In the genomic region with DNA sequence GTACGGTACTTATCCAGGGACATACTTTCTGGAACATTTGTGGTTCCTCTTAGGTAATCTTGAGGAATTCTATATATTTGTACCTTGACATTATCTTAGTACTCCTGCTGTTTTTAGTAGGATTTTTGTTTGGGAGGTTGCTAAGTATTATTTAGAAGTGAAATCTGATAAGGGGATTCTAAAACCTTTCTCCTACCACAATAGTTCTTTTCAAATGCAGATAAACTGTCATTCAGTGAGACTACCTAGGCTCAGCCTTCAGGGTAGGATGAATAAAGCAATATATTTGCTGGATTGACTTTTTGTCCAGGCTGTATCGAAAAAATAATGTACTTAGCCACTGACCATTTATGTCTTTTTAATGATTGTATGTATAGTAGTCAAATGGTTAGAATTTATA, we compare ENCODE assay signal across 17 cellular contexts. TPM values are rescaled to one million over a fixed set of nuclear protein-coding genes. Genes with fewer than 3 reads are reported as not detected.
DNase-seq lines count a peak whose midpoint lies in the region; TF ChIP-seq lines count a peak whose summit lies in the region.
"Had no signal": no experiment of that assay in that cellular context is flagged by ENCODE, and none has a peak within 500 bp of the region (broad histone marks: within the 10 kb centered on the region; RNA-seq: fewer than 3 reads in every experiment).

No MANE protein-coding gene starts in this region.

- no peak overlapping the region for H2BK120ac ChIP-seq in mesendoderm (ENCODE audit: low read depth, low read length)

- no peak overlapping the region for H3K4ac ChIP-seq in mesendoderm (ENCODE audit: low read depth, low read length)

- H2AK5ac ChIP-seq in mesendoderm (ENCODE audit: low read length) = no peak overlapping the region

- no peak overlapping the region for H4K5ac ChIP-seq in mesendoderm (ENCODE audit: low read length)

- no peak overlapping the region for H3K18ac ChIP-seq in mesendoderm (ENCODE audit: low read length)

- no peak overlapping the region for H2BK15ac ChIP-seq in mesendoderm (replicated peaks; ENCODE audit: low read depth)

- H3K79me1 ChIP-seq in mesendoderm (ENCODE audit: low read length) = no peaks in the 10 kb centered on the region

- H3K9me3 ChIP-seq in HUES64 (ENCODE audit: insufficient read depth, low read depth, low read length) (no peaks in the 10 kb centered on the region), iPS-18a (ENCODE audit: control insufficient read depth, low read depth, low read length) (no peaks in the 10 kb centered on the region), spleen (no peaks in the 10 kb centered on the region), SJCRH30 (replicated peaks) (no peaks in the 10 kb centered on the region)
- H3K9me3 ChIP-seq: BLaER1 had no signal

- H4K8ac ChIP-seq in mesendoderm (ENCODE audit: low read depth, low read length) = no peak overlapping the region

- no peak overlapping the region for H3K9ac ChIP-seq in HUES64 (ENCODE audit: low read depth, low read length)
- H3K9ac ChIP-seq in iPS-18a (ENCODE audit: low read length) = no peak overlapping the region
- H3K9ac ChIP-seq in mesendoderm (ENCODE audit: low read length) = no peak overlapping the region
- H3K9ac ChIP-seq: BLaER1, GM23248 had no signal

- intact Hi-C loops in spleen (cut with DNase I; ENCODE audit: low total_unique reads) = no loop called here

- peak overlapping the region; percentile 5; the same call in 1 of the 2 replicates for H3K27ac ChIP-seq in HUES64 (ENCODE audit: low read depth, low read length)
- H3K27ac ChIP-seq in iPS-18a (ENCODE audit: low read length) = no peak overlapping the region
- H3K27ac ChIP-seq in mesendoderm (ENCODE audit: low read depth, low read length) = no peak overlapping the region
- H3K27ac ChIP-seq in spleen = no peak overlapping the region
- no peak overlapping the region for H3K27ac ChIP-seq in SJCRH30
- H3K27ac ChIP-seq: BLaER1, GM23248, HL-60 had no signal

- DNase-seq in H7 (peak; percentile 13), mesendoderm (peak; percentile 69), spleen (no peak), SJCRH30 (no peak), Ammon's horn (ENCODE audit: low spot score) (no peak), NCI-H146 (lab: John Stamatoyannopoulos, UW) (no peak)
- DNase-seq: AML-193; CD4-positive, alpha-beta memory T cell; DMS153; DMS79; GDM1; GM23248; HFFc6 had no signal

- no peaks in the 10 kb centered on the region for H3K36me3 ChIP-seq in H7 (replicated peaks; ENCODE audit: control insufficient read depth, insufficient read depth, low read length)
- H3K36me3 ChIP-seq in HUES64 (ENCODE audit: insufficient read depth, low read length) = no peaks in the 10 kb centered on the region
- no peaks in the 10 kb centered on the region for H3K36me3 ChIP-seq in iPS-18a (ENCODE audit: control insufficient read depth, low read depth, low read length)
- H3K36me3 ChIP-seq in mesendoderm (ENCODE audit: control insufficient read depth, insufficient read depth, low read length) = no peaks in the 10 kb centered on the region
- H3K36me3 ChIP-seq in spleen = no peaks in the 10 kb centered on the region
- no peaks in the 10 kb centered on the region for H3K36me3 ChIP-seq in SJCRH30
- H3K36me3 ChIP-seq: BLaER1 had no signal

- H3K27me3 ChIP-seq in H7 (ENCODE audit: control insufficient read depth, insufficient read depth, low read length) (no peaks in the 10 kb centered on the region), HUES64 (ENCODE audit: insufficient read depth, low read length) (no peaks in the 10 kb centered on the region), iPS-18a (ENCODE audit: control insufficient read depth, insufficient read depth, low read length) (no peaks in the 10 kb centered on the region), mesendoderm (ENCODE audit: insufficient read depth, low read length, poor library complexity) (no peaks in the 10 kb centered on the region), spleen (replicated peaks in 1 of 7) (no peaks in the 10 kb centered on the region), SJCRH30 (no peaks in the 10 kb centered on the region)

- no peaks in the 10 kb centered on the region for H3K79me2 ChIP-seq in mesendoderm (ENCODE audit: control insufficient read depth, insufficient read depth, low read length)

- no peak for TF ChIP-seq POLR2A in spleen (IDR thresholded peaks at IDR 0.05)

- H3K56ac ChIP-seq in mesendoderm (ENCODE audit: low read length) = no peak overlapping the region

- peaks cover 13% of the 10 kb centered on the region for H3K4me1 ChIP-seq in HUES64 (ENCODE audit: insufficient read depth, low read length)
- H3K4me1 ChIP-seq in iPS-18a (ENCODE audit: control insufficient read depth, low read depth, low read length) = peaks cover 26% of the 10 kb centered on the region
- H3K4me1 ChIP-seq in mesendoderm (ENCODE audit: control insufficient read depth, low read depth, low read length) = no peaks in the 10 kb centered on the region
- H3K4me1 ChIP-seq in spleen = peaks cover 0 to 6% (median 0%) of the 10 kb centered on the region in 6 donors
- no peaks in the 10 kb centered on the region for H3K4me1 ChIP-seq in SJCRH30

- no peak overlapping the region for H3K4me3 ChIP-seq in H7 (ENCODE audit: insufficient read depth, low read depth, low read length)
- no peak overlapping the region for H3K4me3 ChIP-seq in HUES64 (ENCODE audit: low read length)
- peak overlapping the region; percentile 5 for H3K4me3 ChIP-seq in iPS-18a (ENCODE audit: low read length)
- H3K4me3 ChIP-seq in mesendoderm (ENCODE audit: low read length) = no peak overlapping the region
- no peak overlapping the region for H3K4me3 ChIP-seq in spleen
- no peak overlapping the region for H3K4me3 ChIP-seq in SJCRH30
- H3K4me3 ChIP-seq: BLaER1, GM23248 had no signal

- no peak overlapping the region for H3K4me2 ChIP-seq in mesendoderm (ENCODE audit: low read length)
- H3K4me2 ChIP-seq: BLaER1 had no signal

- TF ChIP-seq CTCF in spleen (IDR thresholded peaks at IDR 0.05 in 8 of 11, conservative IDR thresholded peaks at IDR 0.05 in 3 of 11) = no peak

- 87% methylated on average over 1 of the region's 2 CpGs for WGBS in HUES64
- WGBS in mesendoderm (ENCODE audit: extremely low coverage, insufficient coverage, low lambda C conversion rate) = no CpG with 5 or more reads among the region's 2 CpGs
- WGBS in spleen, 5 donors = 80 to 96% (median 92%) methylated on average over 2 of the region's 2 CpGs

- no peak overlapping the region for H3K23ac ChIP-seq in mesendoderm (ENCODE audit: low read length)

- no peak overlapping the region for H2BK5ac ChIP-seq in mesendoderm (ENCODE audit: low read length)

RNA-seq across cellular contexts. Expression of gene DIAPH2, which starts 25.4 kb away (rescaled TPM):
- total RNA-seq in H7 (2014; rRNA removed; shearing (Covaris generic)) = 20.4 and 30.1 TPM in 2 replicates
- 8.7 TPM for polyA plus RNA-seq in HUES64 (2013, experiment 1 of 2)
- 8.8 TPM for polyA plus RNA-seq in HUES64 (2013, experiment 2 of 2)
- polyA plus RNA-seq in mesendoderm (2013, experiment 1 of 2) = 19.3 TPM
- polyA plus RNA-seq in mesendoderm (2013, experiment 2 of 2) = 19.5 TPM
- 10 to 100 TPM; 15.8 to 32.1 (median 19.8) TPM for total RNA-seq in spleen
- 1 to 10 TPM; 2.5 to 3.8 (median 2.8) TPM for polyA plus RNA-seq in spleen
- 19.7 and 22.5 TPM in 2 replicates for total RNA-seq in SJCRH30 (2014; rRNA removed; shearing (Covaris generic))

Comparison
In these comparisons a context has a peak if more than half of its experiments do, and no peak if none do; other contexts are left out.
1. DNase-seq: peak in H7 (single experiment) and mesendoderm (single experiment); none in spleen (single experiment), SJCRH30 (0 of 2), Ammon's horn (single experiment) and NCI-H146 (single experiment).